16 cellular contexts compared by ENCODE assay signal in the genomic region with DNA sequence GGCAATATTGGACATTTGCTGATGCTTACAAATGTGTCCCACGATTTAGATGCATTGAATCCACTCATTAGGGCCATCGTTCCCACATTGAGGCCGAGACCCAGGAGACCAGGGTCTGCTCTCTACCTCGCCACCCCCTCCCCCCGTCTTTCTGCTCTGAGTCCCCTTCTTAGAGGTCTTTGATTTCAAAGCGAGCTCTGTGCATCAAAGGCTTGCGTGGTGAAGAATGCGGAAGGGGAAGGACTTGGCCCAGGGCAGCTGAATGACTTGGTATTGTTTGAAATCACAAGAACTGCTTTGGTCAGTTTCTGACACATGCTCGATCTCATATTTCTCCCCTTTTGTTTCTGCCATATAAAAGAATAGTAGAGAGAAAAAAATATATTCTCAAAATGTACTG.
"Had no signal": no experiment of that assay in that cellular context is flagged by ENCODE, and none has a peak within 500 bp of the region (broad histone marks: within the 10 kb centered on the region; RNA-seq: fewer than 3 reads in every experiment).

No MANE protein-coding gene starts in this region.

- H2AFZ ChIP-seq: parathyroid adenoma had no signal

- H3K27me3 ChIP-seq: ascending aorta, spleen, thyroid gland had no signal

- H3K4me1 Mint-ChIP-seq: activated naive CD4-positive, alpha-beta T cell treated with anti-CD3 and anti-CD28 coated beads, Interleukin-2, amount 50 U/mL, for 24 hours; stimulated activated naive B cell treated with anti-CD40 and anti-IgM and Interleukin-4, amounts not matched to agents 10 μg/mL and 1 μg/mL and 100 μg/mL, for 72 hours had no signal

- H3K9ac ChIP-seq: parathyroid adenoma had no signal

- H3K27me3 Mint-ChIP-seq: activated naive CD4-positive, alpha-beta T cell treated with anti-CD3 and anti-CD28 coated beads, Interleukin-2, amount 50 U/mL, for 24 hours; stimulated activated naive B cell treated with anti-CD40 and anti-IgM and Interleukin-4, amounts not matched to agents 10 μg/mL and 1 μg/mL and 100 μg/mL, for 72 hours had no signal

- H3K36me3 Mint-ChIP-seq: activated naive CD4-positive, alpha-beta T cell treated with anti-CD3 and anti-CD28 coated beads, Interleukin-2, amount 50 U/mL, for 24 hours; stimulated activated naive B cell treated with anti-CD40 and anti-IgM and Interleukin-4, amounts not matched to agents 10 μg/mL and 1 μg/mL and 100 μg/mL, for 72 hours had no signal

- H3K4me3 Mint-ChIP-seq: activated naive CD4-positive, alpha-beta T cell treated with anti-CD3 and anti-CD28 coated beads, Interleukin-2, amount 50 U/mL, for 24 hours; stimulated activated naive B cell treated with anti-CD40 and anti-IgM and Interleukin-4, amounts not matched to agents 10 μg/mL and 1 μg/mL and 100 μg/mL, for 72 hours had no signal

- H3K4me3 ChIP-seq: ascending aorta, lung, spleen, thyroid gland had no signal

- H3K9me3 ChIP-seq: ascending aorta, spleen, thyroid gland had no signal

- H3K27ac ChIP-seq: ascending aorta, parathyroid adenoma, spleen, thyroid gland, VCaP had no signal

- ATAC-seq: left colon; stimulated activated naive B cell treated with anti-CD40 and anti-IgM and Interleukin-4, amounts not matched to agents 10 μg/mL and 1 μg/mL and 100 μg/mL, for 72 hours had no signal

- H3K27ac Mint-ChIP-seq: activated naive CD4-positive, alpha-beta T cell treated with anti-CD3 and anti-CD28 coated beads, Interleukin-2, amount 50 U/mL, for 24 hours; stimulated activated naive B cell treated with anti-CD40 and anti-IgM and Interleukin-4, amounts not matched to agents 10 μg/mL and 1 μg/mL and 100 μg/mL, for 72 hours had no signal

- DNase-seq: activated CD4-positive, alpha-beta T cell treated with anti-CD3 and anti-CD28 coated beads for 1 hour; activated CD4-positive, alpha-beta T cell treated with anti-CD3 and anti-CD28 coated beads, Interleukin-2, amount 50 U/mL, for 48 hours; activated gamma-delta T cell; cerebellar nuclear complex; effector CD8-positive, alpha-beta T cell; left colon; spleen; stimulated activated CD4-positive, alpha-beta T cell treated with anti-CD3 and anti-CD28 coated beads, Interleukin-4, amount 100 ng/mL, for 4 hours; stimulated activated naive B cell treated with anti-CD40 and anti-IgM and Interleukin-4, amounts not matched to agents 10 μg/mL and 1 μg/mL and 100 μg/mL, for 72 hours; T-helper 2 cell had no signal

- H3K36me3 ChIP-seq: ascending aorta, spleen, thyroid gland had no signal

- H3K9me3 Mint-ChIP-seq: activated naive CD4-positive, alpha-beta T cell treated with anti-CD3 and anti-CD28 coated beads, Interleukin-2, amount 50 U/mL, for 24 hours had no signal

- H3K4me1 ChIP-seq: ascending aorta, parathyroid adenoma, spleen, thyroid gland had no signal

- H3K79me2 ChIP-seq: parathyroid adenoma had no signal
